ENCODE assay signal across 1 cellular context in genomic region chr17:72702998-72703397, GRCh38.
TF ChIP-seq lines count a peak whose summit lies in the region.

No MANE protein-coding gene starts in this region.

TF ChIP-seq in HepG2, 621 proteins besides CTCF, POLR2A, EP300 and RAD21:
- TF ChIP-seq ZNF296 (CRISPR knock-in tag; conservative IDR thresholded peaks at IDR 0.05) (no peak), CENPT (CRISPR knock-in tag; IDR thresholded peaks at IDR 0.05; ENCODE audit: low read depth) (no peak)
